Comparison of ENCODE assay signal across 18 cellular contexts in genomic region chr1:169824153-169824552, GRCh38. TPM values are rescaled to one million over a fixed set of nuclear protein-coding genes. Genes with fewer than 3 reads are reported as not detected.
DNase-seq lines count a peak whose midpoint lies in the region; ATAC-seq, FAIRE-seq and TF ChIP-seq lines count a peak whose summit lies in the region.
"Had no signal": no experiment of that assay in that cellular context is flagged by ENCODE, and none has a peak within 500 bp of the region (broad histone marks: within the 10 kb centered on the region; RNA-seq: fewer than 3 reads in every experiment).

No MANE protein-coding gene starts in this region.

- H3K4me3 ChIP-seq in K562 (no peak overlapping the region), HAP-1 (no peak overlapping the region)
- H3K4me3 ChIP-seq: A549, GM23338 had no signal

- H3K9me3 Mint-ChIP-seq in T-helper 1 cell treated with Interleukin-12 subunit alpha and Interleukin-12 subunit beta and Interleukin-4 antibody, amounts not matched to agents 30 μg/mL and 1 μg/mL, for 36 hours: no peaks in the 10 kb centered on the region
- H3K9me3 Mint-ChIP-seq in activated naive CD8-positive, alpha-beta T cell treated with anti-CD3 and anti-CD28 coated beads, Interleukin-2, amount 10 ng/mL, durations not matched to agents 7 days and 5 days: no peaks in the 10 kb centered on the region
- H3K9me3 Mint-ChIP-seq in activated naive CD8-positive, alpha-beta T cell treated with anti-CD3 and anti-CD28 coated beads, Interleukin-2, amount 50 U/mL, for 24 hours: no peaks in the 10 kb centered on the region
- H3K9me3 Mint-ChIP-seq: CD14-positive monocyte; CD4-positive, alpha-beta memory T cell; GM23338 had no signal

- TF ChIP-seq POLR2A in K562 (conservative IDR thresholded peaks at IDR 0.05) (no peak), GM12892 (IDR thresholded peaks at IDR 0.05; ENCODE audit: low read depth, low read length) (no peak)

- POLR2A ChIA-PET in activated naive CD8-positive, alpha-beta T cell treated with anti-CD3 and anti-CD28 coated beads, Interleukin-2, amount 10 ng/mL, durations not matched to agents 7 days and 5 days (lab: Charles Lee): no interaction called here
- POLR2A ChIA-PET in K562 (lab: Yijun Ruan, JAX): no interaction called here

- no peak for TF ChIP-seq EP300 in K562 (IDR thresholded peaks at IDR 0.05; ENCODE audit: low read length)

- TF ChIP-seq CTCF in K562 (IDR thresholded peaks at IDR 0.05 in 2 of 3, conservative IDR thresholded peaks at IDR 0.05 in 1 of 3; ENCODE audit: insufficient read depth in 2 of 3, low read depth in 1 of 3, low read length in 3 of 3): no peak

- H3K9ac ChIP-seq in K562 (ENCODE audit: insufficient read depth in 1 of 2, low read depth in 2 of 2, low read length in 2 of 2): no peak overlapping the region

- H3K4me1 Mint-ChIP-seq in T-helper 1 cell treated with Interleukin-12 subunit alpha and Interleukin-12 subunit beta and Interleukin-4 antibody, amounts not matched to agents 30 μg/mL and 1 μg/mL, for 36 hours (ENCODE audit: low read depth): peaks cover 3% of the 10 kb centered on the region
- H3K4me1 Mint-ChIP-seq in activated naive CD8-positive, alpha-beta T cell treated with anti-CD3 and anti-CD28 coated beads, Interleukin-2, amount 10 ng/mL, durations not matched to agents 7 days and 5 days: peaks cover 5% of the 10 kb centered on the region
- no peaks in the 10 kb centered on the region for H3K4me1 Mint-ChIP-seq in activated naive CD8-positive, alpha-beta T cell treated with anti-CD3 and anti-CD28 coated beads, Interleukin-2, amount 50 U/mL, for 24 hours
- H3K4me1 Mint-ChIP-seq: CD14-positive monocyte, GM23338 had no signal

- intact Hi-C loops in K562 (cut with micrococcal nuclease): no loop called here

- H3K79me2 ChIP-seq in K562 (ENCODE audit: control insufficient read depth, insufficient read depth, low read length): no peaks in the 10 kb centered on the region

- no peaks in the 10 kb centered on the region for H3K9me3 ChIP-seq in K562 (replicated peaks; ENCODE audit: control insufficient read depth, insufficient read depth, low read depth, low read length)
- H3K9me3 ChIP-seq in HAP-1: no peaks in the 10 kb centered on the region
- H3K9me3 ChIP-seq: A549 had no signal

- H3K4me1 ChIP-seq in K562 (replicated peaks in 1 of 2; ENCODE audit: control insufficient read depth in 2 of 2, insufficient read depth in 2 of 2, low read length in 2 of 2) (no peaks in the 10 kb centered on the region), HAP-1 (no peaks in the 10 kb centered on the region)
- H3K4me1 ChIP-seq: A549 had no signal

- no peaks in the 10 kb centered on the region for H3K27me3 ChIP-seq in K562 (ENCODE audit: control insufficient read depth in 2 of 2, insufficient read depth in 2 of 2, low read length in 2 of 2)
- H3K27me3 ChIP-seq in HAP-1 (ENCODE audit: low read depth): no peaks in the 10 kb centered on the region

- no peak for FAIRE-seq in K562 (lab: Jason Lieb, UNC)
- FAIRE-seq in GM12892 (lab: Jason Lieb, UNC): no peak
- FAIRE-seq: A549, H54, HTR-8/SVneo had no signal

- no peaks in the 10 kb centered on the region for H3K27me3 Mint-ChIP-seq in T-helper 1 cell treated with Interleukin-12 subunit alpha and Interleukin-12 subunit beta and Interleukin-4 antibody, amounts not matched to agents 30 μg/mL and 1 μg/mL, for 36 hours (ENCODE audit: low read depth)
- H3K27me3 Mint-ChIP-seq in activated naive CD8-positive, alpha-beta T cell treated with anti-CD3 and anti-CD28 coated beads, Interleukin-2, amount 10 ng/mL, durations not matched to agents 7 days and 5 days: no peaks in the 10 kb centered on the region
- H3K27me3 Mint-ChIP-seq in activated naive CD8-positive, alpha-beta T cell treated with anti-CD3 and anti-CD28 coated beads, Interleukin-2, amount 50 U/mL, for 24 hours: no peaks in the 10 kb centered on the region
- H3K27me3 Mint-ChIP-seq: CD4-positive, alpha-beta memory T cell had no signal

- H3K27ac ChIP-seq in K562 (ENCODE audit: extremely low read depth, low read depth, low read length): no peak overlapping the region
- H3K27ac ChIP-seq: 22Rv1, A549 had no signal

- TF ChIP-seq RAD21 in K562 (CRISPR knock-in tag; conservative IDR thresholded peaks at IDR 0.05 in 1 of 2, IDR thresholded peaks at IDR 0.05 in 1 of 2): no peak

- H4K20me1 ChIP-seq in K562 (replicated peaks; ENCODE audit: control insufficient read depth, insufficient read depth, low read length): no peaks in the 10 kb centered on the region

- BruUV-seq in K562 (replicated peaks; lab: Mats Ljungman, UMichigan): no TSS peak

- in situ Hi-C loops in K562 (cut with MboI) (no loop called here), HAP-1 (cut with MboI; ENCODE audit: low sequenced_read_pairs) (no loop called here)

- no peaks in the 10 kb centered on the region for H3K9me1 ChIP-seq in K562 (ENCODE audit: control insufficient read depth, insufficient read depth, low read length)

- no peak for ATAC-seq in activated naive CD8-positive, alpha-beta T cell treated with anti-CD3 and anti-CD28 coated beads, Interleukin-2, amount 10 ng/mL, durations not matched to agents 7 days and 5 days (ENCODE audit: low read depth)
- ATAC-seq in activated naive CD8-positive, alpha-beta T cell treated with anti-CD3 and anti-CD28 coated beads, Interleukin-2, amount 50 U/mL, for 24 hours: no peak
- no peak for ATAC-seq in K562
- ATAC-seq: A549, GM23338 had no signal

- peak overlapping the region; percentile 9 for H3K27ac Mint-ChIP-seq in T-helper 1 cell treated with Interleukin-12 subunit alpha and Interleukin-12 subunit beta and Interleukin-4 antibody, amounts not matched to agents 30 μg/mL and 1 μg/mL, for 36 hours
- peak overlapping the region; percentile 19 for H3K27ac Mint-ChIP-seq in activated naive CD8-positive, alpha-beta T cell treated with anti-CD3 and anti-CD28 coated beads, Interleukin-2, amount 10 ng/mL, durations not matched to agents 7 days and 5 days
- no peak overlapping the region for H3K27ac Mint-ChIP-seq in activated naive CD8-positive, alpha-beta T cell treated with anti-CD3 and anti-CD28 coated beads, Interleukin-2, amount 50 U/mL, for 24 hours
- H3K27ac Mint-ChIP-seq: CD14-positive monocyte, GM23338 had no signal

- no peak for DNase-seq in T-helper 1 cell
- no peak for DNase-seq in activated naive CD8-positive, alpha-beta T cell treated with anti-CD3 and anti-CD28 coated beads, Interleukin-2, amount 10 ng/mL, durations not matched to agents 7 days and 5 days
- no peak for DNase-seq in activated naive CD8-positive, alpha-beta T cell treated with anti-CD3 and anti-CD28 coated beads, Interleukin-2, amount 50 U/mL, for 24 hours
- no peak for DNase-seq in K562 (ENCODE audit: extremely low read depth in 1 of 4, low spot score in 3 of 4)
- DNase-seq in HAP-1 (ENCODE audit: low spot score in 2 of 2): no peak
- no peak for DNase-seq in GM12892 (ENCODE audit: insufficient read length)
- DNase-seq: AML-193; CD4-positive, alpha-beta memory T cell; DMS153; DMS79; GDM1 had no signal

- peaks cover 23% of the 10 kb centered on the region for H3K36me3 Mint-ChIP-seq in T-helper 1 cell treated with Interleukin-12 subunit alpha and Interleukin-12 subunit beta and Interleukin-4 antibody, amounts not matched to agents 30 μg/mL and 1 μg/mL, for 36 hours (ENCODE audit: low read depth)
- peaks cover 22% of the 10 kb centered on the region for H3K36me3 Mint-ChIP-seq in activated naive CD8-positive, alpha-beta T cell treated with anti-CD3 and anti-CD28 coated beads, Interleukin-2, amount 10 ng/mL, durations not matched to agents 7 days and 5 days
- H3K36me3 Mint-ChIP-seq in activated naive CD8-positive, alpha-beta T cell treated with anti-CD3 and anti-CD28 coated beads, Interleukin-2, amount 50 U/mL, for 24 hours (ENCODE audit: low read depth): peaks cover 34% of the 10 kb centered on the region

- CTCF ChIA-PET in K562 (lab: Yijun Ruan, JAX; ENCODE audit: low intra/inter-chr PET ratio): no interaction called here

- H3K4me2 ChIP-seq in K562 (ENCODE audit: insufficient read depth, low read length): no peak overlapping the region
- H3K4me2 ChIP-seq: A549, GM23338 had no signal

- H3K36me3 ChIP-seq in K562 (ENCODE audit: control insufficient read depth, insufficient read depth, low read length) (peaks cover 65% of the 10 kb centered on the region), HAP-1 (replicated peaks) (peaks cover 51% of the 10 kb centered on the region)

- no peak overlapping the region for H3K4me3 Mint-ChIP-seq in T-helper 1 cell treated with Interleukin-12 subunit alpha and Interleukin-12 subunit beta and Interleukin-4 antibody, amounts not matched to agents 30 μg/mL and 1 μg/mL, for 36 hours
- H3K4me3 Mint-ChIP-seq in activated naive CD8-positive, alpha-beta T cell treated with anti-CD3 and anti-CD28 coated beads, Interleukin-2, amount 10 ng/mL, durations not matched to agents 7 days and 5 days: no peak overlapping the region
- H3K4me3 Mint-ChIP-seq in activated naive CD8-positive, alpha-beta T cell treated with anti-CD3 and anti-CD28 coated beads, Interleukin-2, amount 50 U/mL, for 24 hours: no peak overlapping the region
- H3K4me3 Mint-ChIP-seq: CD14-positive monocyte; CD4-positive, alpha-beta memory T cell; GM23338 had no signal

- 93% methylated on average over 3 of the region's 3 CpGs for WGBS in K562 (ENCODE audit: insufficient coverage, low coverage, missing lambda C conversion rate)

- no peak overlapping the region for H2AFZ ChIP-seq in K562 (ENCODE audit: low read depth, low read length)
- H2AFZ ChIP-seq: GM23338 had no signal

RNA-seq across cellular contexts. Expression of gene METTL18, which starts 29.4 kb away (rescaled TPM):
- 10 to 100 TPM; 17.8 to 18.6 TPM for total RNA-seq in activated naive CD8-positive, alpha-beta T cell treated with anti-CD3 and anti-CD28 coated beads, Interleukin-2, amount 10 ng/mL, durations not matched to agents 7 days and 5 days
- 2.8 and 11.2 TPM in 2 replicates for total RNA-seq in K562 (2011; cell fraction: chromatin; rRNA removed; ENCODE audit: low replicate concordance)
- total RNA-seq in K562 (2011; cell fraction: nucleolus; rRNA removed): 2.7 and 3.3 TPM in 2 replicates
- 5.2 and 5.3 TPM in 2 replicates for total RNA-seq in K562 (2011; cell fraction: nucleoplasm; rRNA removed)
- total RNA-seq in K562 (2014; rRNA removed): 9.5 TPM in 2 replicates
- total RNA-seq in K562 (2014; rRNA removed; fragmentation: Illumina TruSeq; extraction: Trizol): 20.8 and 23.5 TPM in 2 replicates
- total RNA-seq in K562 (2015; rRNA removed; fragmentation: Illumina TruSeq; extraction: Trizol): 12.9 and 14.7 TPM in 2 replicates
- total RNA-seq in K562 (2021): 9.9 and 11.7 TPM in 2 replicates
- 10.7 and 16.5 TPM in 2 replicates for polyA plus RNA-seq in K562 (2011; rRNA removed)
- polyA plus RNA-seq in K562 (2011; cell fraction: cytosol; rRNA removed): 1.4 and 2.2 TPM in 2 replicates
- polyA plus RNA-seq in K562 (2011; cell fraction: nucleus; rRNA removed): 3.5 and 5.1 TPM in 2 replicates
- 10.5 and 11.0 TPM in 2 replicates for polyA plus RNA-seq in K562 (2012)
- polyA plus RNA-seq in K562 (2014; fragmentation: Illumina TruSeq; extraction: Trizol): 10.6 and 13.4 TPM in 2 replicates
- 10 to 100 TPM; 36.4 to 40.2 TPM for polyA plus RNA-seq in K562 (2014; fragmentation: Nextera tagmentation; extraction: Ambion mirVana)
- polyA plus RNA-seq in K562 (2014; rRNA removed): 12.7 and 12.8 TPM in 2 replicates
- polyA minus RNA-seq in K562 (2011; rRNA and poly(A)+ RNA removed): 7.4 and 8.9 TPM in 2 replicates
- 3.1 and 3.7 TPM in 2 replicates for polyA minus RNA-seq in K562 (2011; cell fraction: cytosol; rRNA and poly(A)+ RNA removed)
- 5.5 and 10.3 TPM in 2 replicates for polyA minus RNA-seq in K562 (2011; cell fraction: nucleus; rRNA and poly(A)+ RNA removed)
- 7.9 TPM for polyA plus RNA-seq in GM12892 (2012; ENCODE audit: missing spikeins)
